ENCODE assay signal across 23 cellular contexts in the genomic region with DNA sequence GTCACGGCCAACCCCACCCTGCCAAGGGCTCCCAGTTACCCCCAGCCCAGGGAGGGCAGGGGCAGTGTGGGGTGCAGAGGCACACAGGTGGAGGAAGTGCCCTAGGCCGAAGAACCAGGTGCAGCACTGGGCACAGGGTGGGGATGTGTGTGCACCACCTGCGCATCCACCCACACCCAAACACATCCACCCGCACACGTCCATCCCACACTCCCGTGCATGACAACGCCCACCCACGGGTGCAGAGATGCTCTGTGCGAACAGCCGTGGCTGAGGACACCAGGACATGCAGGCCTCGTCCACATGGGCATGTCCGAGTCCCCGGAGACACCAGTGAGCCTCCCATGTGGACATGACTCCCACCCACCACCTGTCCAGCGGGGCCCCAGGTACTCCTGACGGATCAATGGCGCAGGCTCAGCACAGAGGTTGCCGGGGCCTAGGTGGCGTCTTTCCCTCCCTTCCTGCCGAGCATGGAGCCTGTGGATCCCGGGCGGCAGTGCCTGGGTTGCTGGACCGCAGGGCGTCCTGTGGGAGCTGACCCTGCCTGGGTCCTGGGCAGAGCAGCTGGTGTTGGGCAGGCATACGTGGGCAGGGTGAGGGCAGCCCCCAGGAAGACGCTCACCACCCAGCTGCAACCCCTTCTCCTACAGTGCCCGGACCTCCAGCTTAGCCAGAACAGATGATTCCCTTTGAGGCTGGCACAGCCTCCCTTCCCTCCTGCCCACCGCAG. TPM values are rescaled to one million over a fixed set of nuclear protein-coding genes. Genes with fewer than 3 reads are reported as not detected.
DNase-seq lines count a peak whose midpoint lies in the region; ATAC-seq, FAIRE-seq and TF ChIP-seq lines count a peak whose summit lies in the region.
"Had no signal": no experiment of that assay in that cellular context is flagged by ENCODE, and none has a peak within 500 bp of the region (broad histone marks: within the 10 kb centered on the region; RNA-seq: fewer than 3 reads in every experiment).

No MANE protein-coding gene starts in this region.

- TF ChIP-seq POLR2A in HepG2 (IDR thresholded peaks at IDR 0.05; ENCODE audit: insufficient read depth in 1 of 2, low read depth in 2 of 2, low read length in 2 of 2): no peak
- no peak for TF ChIP-seq POLR2A in right lobe of liver (IDR thresholded peaks at IDR 0.05)
- TF ChIP-seq POLR2A in IMR-90 (IDR thresholded peaks at IDR 0.05; ENCODE audit: low read depth, low read length): no peak

- no peak overlapping the region for H3K4me3 ChIP-seq in HepG2 (replicated peaks in 1 of 3; ENCODE audit: insufficient read depth in 1 of 3, low read depth in 2 of 3, low read length in 3 of 3)
- no peak overlapping the region for H3K4me3 ChIP-seq in right lobe of liver
- H3K4me3 ChIP-seq in IMR-90 (ENCODE audit: insufficient read depth, low read depth, low read length): no peak overlapping the region
- H3K4me3 ChIP-seq: BLaER1, MG63, SJSA1 had no signal

- H3K36me3 ChIP-seq in HepG2 (replicated peaks in 1 of 2; ENCODE audit: control insufficient read depth in 1 of 2, insufficient read depth in 2 of 2, low read length in 2 of 2) (peaks cover 31 to 72% of the 10 kb centered on the region in 2 experiments), right lobe of liver (peaks cover 0 to 64% (median 13%) of the 10 kb centered on the region in 4 donors), IMR-90 (ENCODE audit: control insufficient read depth, insufficient read depth, low read length) (peaks cover 89% of the 10 kb centered on the region)

- no peak for ATAC-seq in HepG2
- ATAC-seq in right lobe of liver: no peak
- no peak for ATAC-seq in IMR-90 (ENCODE audit: low read depth)
- no peak for ATAC-seq in natural killer cell
- no peak for ATAC-seq in WTC11
- ATAC-seq: PC-3, Right ventricle myocardium inferior had no signal

- H3K4me3 Mint-ChIP-seq in natural killer cell (no peak overlapping the region), WTC11 (no peak overlapping the region)
- H3K4me3 Mint-ChIP-seq: CD4-positive, alpha-beta T cell had no signal

- POLR2A ChIA-PET in HepG2 (lab: Yijun Ruan, JAX): no interaction called here
- POLR2A ChIA-PET in IMR-90 (lab: Charles Lee; ENCODE audit: unreplicated experiment): no interaction called here
- POLR2A ChIA-PET in WTC11 (lab: Charles Lee): no interaction called here

- H3K27me3 Mint-ChIP-seq in natural killer cell (ENCODE audit: low read depth in 2 of 2): no peaks in the 10 kb centered on the region
- H3K27me3 Mint-ChIP-seq in WTC11 (ENCODE audit: low read depth): no peaks in the 10 kb centered on the region
- H3K27me3 Mint-ChIP-seq: CD4-positive, alpha-beta T cell had no signal

- H3K9ac ChIP-seq in HepG2 (ENCODE audit: insufficient read depth, low read depth, low read length) (no peak overlapping the region), IMR-90 (ENCODE audit: low read depth, low read length) (no peak overlapping the region)
- H3K9ac ChIP-seq: BLaER1 had no signal

- TF ChIP-seq EP300 in HepG2 (IDR thresholded peaks at IDR 0.05; ENCODE audit: low read depth in 2 of 2, low read length in 2 of 2) (no peak), HepG2 (CRISPR knock-in tag; IDR thresholded peaks at IDR 0.05; ENCODE audit: borderline replicate concordance) (no peak)

- H3K4me2 ChIP-seq in HepG2 (ENCODE audit: low read depth, low read length): no peak overlapping the region
- no peak overlapping the region for H3K4me2 ChIP-seq in IMR-90 (ENCODE audit: low read depth, low read length)
- H3K4me2 ChIP-seq: BLaER1 had no signal

- H3K27ac Mint-ChIP-seq in natural killer cell (peak overlapping the region; percentile 8 to 58), WTC11 (no peak overlapping the region)
- H3K27ac Mint-ChIP-seq: CD4-positive, alpha-beta T cell had no signal

- no peak overlapping the region for H3K23ac ChIP-seq in IMR-90 (ENCODE audit: low read depth, low read length)

- H2BK15ac ChIP-seq in IMR-90 (ENCODE audit: low read depth, low read length): no peak overlapping the region

- peaks cover 7% of the 10 kb centered on the region; the same call in 1 of the 2 replicates for H3K4me1 ChIP-seq in HepG2 (ENCODE audit: insufficient read depth, low read length)
- no peaks in the 10 kb centered on the region for H3K4me1 ChIP-seq in right lobe of liver
- H3K4me1 ChIP-seq in IMR-90 (ENCODE audit: control insufficient read depth, insufficient read depth, low read length): peaks cover 7% of the 10 kb centered on the region
- H3K4me1 ChIP-seq: SJSA1 had no signal

- no peaks in the 10 kb centered on the region for H3K9me3 Mint-ChIP-seq in natural killer cell
- H3K9me3 Mint-ChIP-seq in WTC11: peaks cover 7% of the 10 kb centered on the region; the same call in 1 of the 2 replicates
- H3K9me3 Mint-ChIP-seq: CD4-positive, alpha-beta T cell had no signal

- no peak overlapping the region for H3K14ac ChIP-seq in IMR-90 (replicated peaks; ENCODE audit: low read depth, low read length)

- TF ChIP-seq CTCF in HepG2 (CRISPR knock-in tag; IDR thresholded peaks at IDR 0.05): no peak
- no peak for TF ChIP-seq CTCF in right lobe of liver (IDR thresholded peaks at IDR 0.05)
- no peak for TF ChIP-seq CTCF in IMR-90 (conservative IDR thresholded peaks at IDR 0.05; ENCODE audit: low read depth, low read length)
- no peak for TF ChIP-seq CTCF in natural killer cell (IDR thresholded peaks at IDR 0.05)
- TF ChIP-seq CTCF in WTC11 (IDR thresholded peaks at IDR 0.05): no peak

- H3K36me3 Mint-ChIP-seq in natural killer cell (peaks cover 20% of the 10 kb centered on the region), WTC11 (peaks cover 44% of the 10 kb centered on the region)

- H3K79me1 ChIP-seq in IMR-90 (ENCODE audit: low read depth in 1 of 2, low read length in 2 of 2): peaks cover 17 to 70% of the 10 kb centered on the region in 2 experiments

- no peak overlapping the region for H4K5ac ChIP-seq in IMR-90 (ENCODE audit: low read depth, low read length)

- H3K27ac ChIP-seq in HepG2 (ENCODE audit: extremely low read length, insufficient read depth, low read length): no peak overlapping the region
- no peak overlapping the region for H3K27ac ChIP-seq in right lobe of liver
- no peak overlapping the region for H3K27ac ChIP-seq in IMR-90 (ENCODE audit: insufficient read depth, low read length)
- H3K27ac ChIP-seq: BLaER1, HL-60, SJSA1 had no signal

- no peaks in the 10 kb centered on the region for H4K20me1 ChIP-seq in HepG2 (ENCODE audit: insufficient read depth, low read length)
- peaks cover 52% of the 10 kb centered on the region for H4K20me1 ChIP-seq in IMR-90 (ENCODE audit: insufficient read depth, low read length)

- DNase-seq in HepG2 (ENCODE audit: low spot score) (no peak), right lobe of liver (no peak), IMR-90 (no peak), natural killer cell (no peak), NCI-H1092 treated with DMSO at 0.1 percent for 48 hours (lab: John Stamatoyannopoulos, UW) (no peak), WTC11 (ENCODE audit: low spot score) (no peak), HPDE6-E6E7 (ENCODE audit: extremely low spot score) (no peak)
- DNase-seq: CD4-positive, alpha-beta T cell; EL; GDM1; KBM-7; MG63; NCI-H2029; NCI-H446; NCI-H524 treated with DMSO at 0.1 percent for 48 hours; NCI-H82; NK-92 treated with Interleukin-12 subunit alpha and Interleukin-12 subunit beta, amount 100 ng/mL, for 24 hours; PC-3 had no signal

- BruUV-seq in HepG2 (replicated peaks; lab: Mats Ljungman, UMichigan) (no TSS peak), IMR-90 (replicated peaks; lab: Mats Ljungman, UMichigan) (no TSS peak)

- FAIRE-seq in HepG2 (lab: Jason Lieb, UNC): no peak
- FAIRE-seq: A204.1 had no signal

- in situ Hi-C loops in HepG2 (cut with HindIII; ENCODE audit: extremely low pct_ligation_motif_present, low pct_unique_long_range_greater_than_20kb): no loop called here
- in situ Hi-C loops in IMR-90 (cut with MboI; ENCODE audit: low sequenced_read_pairs): no loop called here

- no peak overlapping the region for H3K18ac ChIP-seq in IMR-90 (ENCODE audit: low read depth, low read length)

- H3K79me2 ChIP-seq in HepG2 (ENCODE audit: insufficient read depth, low read length): no peaks in the 10 kb centered on the region

- no peaks in the 10 kb centered on the region for H3K9me3 ChIP-seq in HepG2 (ENCODE audit: low read length)
- no peaks in the 10 kb centered on the region for H3K9me3 ChIP-seq in right lobe of liver
- no peaks in the 10 kb centered on the region for H3K9me3 ChIP-seq in IMR-90 (ENCODE audit: control insufficient read depth, insufficient read depth, low read length)
- H3K9me3 ChIP-seq: BLaER1, MG63, SJSA1 had no signal

- H4K91ac ChIP-seq in IMR-90 (ENCODE audit: insufficient read depth, low read depth, low read length): no peak overlapping the region

- peaks cover 14% of the 10 kb centered on the region for H3K9me1 ChIP-seq in IMR-90 (ENCODE audit: insufficient read depth, low read length)

- intact Hi-C loops in HepG2 (cut with micrococcal nuclease; ENCODE audit: unreplicated experiment) (no loop called here), right lobe of liver (cut with DNase I) (loop anchor here in 1 of 2 donors (10.0 kb wide), 1 partner anchor 204 kb away; no protein-coding TSS in a partner anchor), IMR-90 (cut with micrococcal nuclease) (no loop called here), natural killer cell (cut with micrococcal nuclease) (no loop called here)

- TF ChIP-seq RAD21 in HepG2 (CRISPR knock-in tag; IDR thresholded peaks at IDR 0.05): no peak
- no peak for TF ChIP-seq RAD21 in IMR-90 (IDR thresholded peaks at IDR 0.05; ENCODE audit: low read length)

- H2BK20ac ChIP-seq in IMR-90 (ENCODE audit: low read depth, low read length): no peak overlapping the region

- no peak overlapping the region for H2AK5ac ChIP-seq in IMR-90 (ENCODE audit: low read depth, low read length)

- no peak overlapping the region for H2AK9ac ChIP-seq in IMR-90 (replicated peaks; ENCODE audit: low read depth, low read length, poor library complexity)

- H3K27me3 ChIP-seq in HepG2 (ENCODE audit: control insufficient read depth in 1 of 2, insufficient read depth in 2 of 2, low read length in 2 of 2): no peaks in the 10 kb centered on the region; a peak in 1 of 5 replicates
- no peaks in the 10 kb centered on the region for H3K27me3 ChIP-seq in right lobe of liver
- H3K27me3 ChIP-seq in IMR-90 (ENCODE audit: control insufficient read depth, insufficient read depth, low read length): no peaks in the 10 kb centered on the region
- H3K27me3 ChIP-seq: BLaER1, MG63, SJSA1 had no signal

- H2BK120ac ChIP-seq in IMR-90 (ENCODE audit: low read depth, low read length): no peak overlapping the region

- H3K4ac ChIP-seq in IMR-90 (ENCODE audit: low read depth, low read length): no peak overlapping the region

- CTCF ChIA-PET in HepG2 (lab: Yijun Ruan, JAX; ENCODE audit: low intra/inter-chr PET ratio, low total read pairs) (no interaction called here), IMR-90 (lab: Yijun Ruan, JAX) (no interaction called here), WTC11 (lab: Charles Lee) (no interaction called here)

- no peak overlapping the region for H4K8ac ChIP-seq in IMR-90 (ENCODE audit: low read depth in 2 of 2, low read length in 2 of 2)

- H3K56ac ChIP-seq in IMR-90 (ENCODE audit: extremely low read depth, insufficient read depth, low read length): no peak overlapping the region

- H2BK5ac ChIP-seq in IMR-90 (ENCODE audit: low read depth, low read length, poor library complexity, severe bottlenecking): no peak overlapping the region

- peaks cover 35 to 51% of the 10 kb centered on the region in 2 donors for H3K4me1 Mint-ChIP-seq in natural killer cell
- H3K4me1 Mint-ChIP-seq in WTC11: no peaks in the 10 kb centered on the region

- dilution Hi-C loops in IMR-90 (cut with HindIII; ENCODE audit: low sequenced_read_pairs, unreplicated experiment): no loop called here

- 97% methylated on average over 11 of the region's 27 CpGs for WGBS in HepG2 (ENCODE audit: low lambda C conversion rate)
- WGBS in right lobe of liver (ENCODE audit: insufficient coverage, low coverage, low lambda C conversion rate, missing lambda C conversion rate): no CpG with 5 or more reads among the region's 27 CpGs
- 94% methylated on average over 16 of the region's 27 CpGs; no CpG with 5 or more reads in 1 of the 2 experiments for WGBS in IMR-90 (ENCODE audit: extremely low coverage in 2 of 2, insufficient read length in 1 of 2), 2 experiments

- H2AFZ ChIP-seq in HepG2 (ENCODE audit: low read length) (no peak overlapping the region), IMR-90 (replicated peaks; ENCODE audit: low read length, poor library complexity) (peak overlapping the region; percentile 36)

RNA-seq across cellular contexts. Expression of gene CTBP1, which starts 19.6 kb away (rescaled TPM):
- total RNA-seq in HepG2 (2016; rRNA removed; fragmentation: Illumina TruSeq; extraction: Trizol): 106 and 112 TPM in 2 replicates
- total RNA-seq in HepG2 (2016; cell fraction: cytosol; rRNA removed; fragmentation: Illumina TruSeq; extraction: Trizol; ENCODE audit: low read depth): 119 TPM in 2 replicates
- 83.8 and 121 TPM in 2 replicates for total RNA-seq in HepG2 (2016; cell fraction: insoluble cytoplasmic fraction; rRNA removed; fragmentation: Illumina TruSeq; extraction: Trizol)
- total RNA-seq in HepG2 (2016; cell fraction: membrane; rRNA removed; fragmentation: Illumina TruSeq; extraction: Trizol): 133 and 173 TPM in 2 replicates
- total RNA-seq in HepG2 (2016; cell fraction: nucleus; rRNA removed; fragmentation: Illumina TruSeq; extraction: Trizol): 51.5 and 60.9 TPM in 2 replicates
- 78.5 and 123 TPM in 2 replicates for polyA plus RNA-seq in HepG2 (2011; rRNA removed)
- polyA plus RNA-seq in HepG2 (2011; cell fraction: cytosol; rRNA removed): 87.2 and 182 TPM in 2 replicates
- polyA plus RNA-seq in HepG2 (2011; cell fraction: nucleus; rRNA removed): 489 and 636 TPM in 2 replicates
- 69.0 and 92.6 TPM in 2 replicates for polyA plus RNA-seq in HepG2 (2012)
- polyA plus RNA-seq in HepG2 (2016; cell fraction: cytosol; fragmentation: Illumina TruSeq; extraction: Trizol; ENCODE audit: low read depth): 49.5 and 64.7 TPM in 2 replicates
- polyA plus RNA-seq in HepG2 (2016; cell fraction: insoluble cytoplasmic fraction; fragmentation: Illumina TruSeq; extraction: Trizol; ENCODE audit: low read depth): 101 and 112 TPM in 2 replicates
- 103 and 116 TPM in 2 replicates for polyA plus RNA-seq in HepG2 (2016; cell fraction: membrane; fragmentation: Illumina TruSeq; extraction: Trizol; ENCODE audit: low read depth)
- 152 and 155 TPM in 2 replicates for polyA plus RNA-seq in HepG2 (2016; cell fraction: nucleus; fragmentation: Illumina TruSeq; extraction: Trizol; ENCODE audit: insufficient read depth, low read depth)
- 136 and 350 TPM in 2 replicates for polyA minus RNA-seq in HepG2 (2011; rRNA and poly(A)+ RNA removed; ENCODE audit: low replicate concordance)
- polyA minus RNA-seq in HepG2 (2011; cell fraction: cytosol; rRNA and poly(A)+ RNA removed): 85.1 and 100 TPM in 2 replicates
- 47.7 and 48.4 TPM in 2 replicates for polyA minus RNA-seq in HepG2 (2011; cell fraction: nucleus; rRNA and poly(A)+ RNA removed)
- 10 to 100 TPM; 74.8 to 85.5 (median 79.4) TPM for total RNA-seq in right lobe of liver
- total RNA-seq in IMR-90 (2012; rRNA removed): 147 TPM in 2 replicates
- 212 and 237 TPM in 2 replicates for polyA plus RNA-seq in IMR-90 (2012; rRNA removed)
- 167 and 315 TPM in 2 replicates for polyA plus RNA-seq in IMR-90 (2012; cell fraction: cytosol; rRNA removed)
- 377 and 892 TPM in 2 replicates for polyA plus RNA-seq in IMR-90 (2012; cell fraction: nucleus; rRNA removed; ENCODE audit: low replicate concordance)
- total RNA-seq in natural killer cell: 100 to 1,000 TPM; 384 to 388 (median 388) TPM
- total RNA-seq in WTC11 (2021): 143 to 167 TPM (median 159 TPM) in 3 replicates

RNA-seq across cellular contexts. Expression of gene SPON2, which starts 56.9 kb away (rescaled TPM):
- total RNA-seq in HepG2 (2016; rRNA removed; fragmentation: Illumina TruSeq; extraction: Trizol) (12.5 and 17.4 TPM in 2 replicates), right lobe of liver (100 to 1,000 TPM in 3 of 6 experiments, 10 to 100 TPM in 3; 41.9 to 138 (median 99.9) TPM), IMR-90 (2012; rRNA removed) (21.1 and 21.7 TPM in 2 replicates), natural killer cell (1,000 to 10,000 TPM; 1,124 to 1,574 (median 1,339) TPM), WTC11 (2021) (4.9 to 6.6 TPM (median 5.3 TPM) in 3 replicates)
- 4.7 and 5.3 TPM in 2 replicates for total RNA-seq in HepG2 (2016; cell fraction: cytosol; rRNA removed; fragmentation: Illumina TruSeq; extraction: Trizol; ENCODE audit: low read depth)
- 13.2 and 25.5 TPM in 2 replicates for total RNA-seq in HepG2 (2016; cell fraction: insoluble cytoplasmic fraction; rRNA removed; fragmentation: Illumina TruSeq; extraction: Trizol)
- 9.4 and 9.5 TPM in 2 replicates for total RNA-seq in HepG2 (2016; cell fraction: membrane; rRNA removed; fragmentation: Illumina TruSeq; extraction: Trizol)
- 15.0 and 17.4 TPM in 2 replicates for total RNA-seq in HepG2 (2016; cell fraction: nucleus; rRNA removed; fragmentation: Illumina TruSeq; extraction: Trizol)
- polyA plus RNA-seq in HepG2 (2011; rRNA removed) (55.2 and 80.8 TPM in 2 replicates), IMR-90 (2012; rRNA removed) (177 and 209 TPM in 2 replicates)
- 34.7 and 69.3 TPM in 2 replicates for polyA plus RNA-seq in HepG2 (2011; cell fraction: cytosol; rRNA removed)
- polyA plus RNA-seq in HepG2 (2011; cell fraction: nucleus; rRNA removed): 320 and 335 TPM in 2 replicates
- 21.8 and 46.8 TPM in 2 replicates for polyA plus RNA-seq in HepG2 (2012)
- polyA plus RNA-seq in HepG2 (2016; cell fraction: cytosol; fragmentation: Illumina TruSeq; extraction: Trizol; ENCODE audit: low read depth): 3.7 and 4.9 TPM in 2 replicates
- 12.3 and 15.6 TPM in 2 replicates for polyA plus RNA-seq in HepG2 (2016; cell fraction: insoluble cytoplasmic fraction; fragmentation: Illumina TruSeq; extraction: Trizol; ENCODE audit: low read depth)
- 8.6 and 9.0 TPM in 2 replicates for polyA plus RNA-seq in HepG2 (2016; cell fraction: membrane; fragmentation: Illumina TruSeq; extraction: Trizol; ENCODE audit: low read depth)
- polyA plus RNA-seq in HepG2 (2016; cell fraction: nucleus; fragmentation: Illumina TruSeq; extraction: Trizol; ENCODE audit: insufficient read depth, low read depth): 34.9 and 43.2 TPM in 2 replicates
- polyA minus RNA-seq in HepG2 (2011; rRNA and poly(A)+ RNA removed; ENCODE audit: low replicate concordance): 0.65 and 46.4 TPM in 2 replicates
- 20.2 and 29.8 TPM in 2 replicates for polyA minus RNA-seq in HepG2 (2011; cell fraction: cytosol; rRNA and poly(A)+ RNA removed)
- polyA minus RNA-seq in HepG2 (2011; cell fraction: nucleus; rRNA and poly(A)+ RNA removed): 33.9 and 38.4 TPM in 2 replicates
- 208 and 420 TPM in 2 replicates for polyA plus RNA-seq in IMR-90 (2012; cell fraction: cytosol; rRNA removed)
- 476 and 980 TPM in 2 replicates for polyA plus RNA-seq in IMR-90 (2012; cell fraction: nucleus; rRNA removed; ENCODE audit: low replicate concordance)

Comparison
In these comparisons a context has a peak if more than half of its experiments do, and no peak if none do; other contexts are left out.
1. RNA of gene SPON2, which starts 56.9 kb away (total RNA-seq): 1,124 to 1,574 TPM in natural killer cell; 41.9 to 138 TPM in right lobe of liver, 21.1 to 21.7 TPM in IMR-90, 4.7 to 25.5 TPM in HepG2 and 4.9 to 6.6 TPM in WTC11; every median in the first group is over 4 times any median in the second.